22 cellular contexts compared by ENCODE assay signal in the genomic region with DNA sequence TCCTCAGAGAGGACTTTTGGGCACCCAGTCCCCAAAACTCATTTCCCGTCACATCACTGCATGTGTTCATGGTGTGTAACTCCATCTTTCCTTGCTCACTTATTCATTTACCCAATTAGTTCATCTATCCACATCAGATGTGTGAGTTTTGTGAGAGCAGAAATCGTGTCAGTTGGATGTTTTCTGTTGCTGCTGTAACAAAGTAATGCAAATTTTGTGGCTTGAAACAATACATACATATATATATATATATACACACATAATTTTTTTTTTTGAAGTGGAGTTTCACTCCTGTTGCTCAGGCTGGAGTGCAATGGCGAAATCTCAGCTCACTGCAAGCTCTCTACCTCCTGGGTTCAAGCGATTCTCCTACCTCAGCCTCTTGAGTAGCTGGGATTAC.
DNase-seq lines count a peak whose midpoint lies in the region; ATAC-seq, FAIRE-seq and TF ChIP-seq lines count a peak whose summit lies in the region.
"Had no signal": no experiment of that assay in that cellular context is flagged by ENCODE, and none has a peak within 500 bp of the region (broad histone marks: within the 10 kb centered on the region; RNA-seq: fewer than 3 reads in every experiment).

No MANE protein-coding gene starts in this region.

- H3K4me2 ChIP-seq in OCI-LY1 (ENCODE audit: low read length) (peak overlapping the region; percentile 51), H1 (ENCODE audit: insufficient read depth in 1 of 2, low read depth in 2 of 2, low read length in 2 of 2) (no peak overlapping the region)

- H3K79me1 ChIP-seq in H1 (ENCODE audit: low read depth, low read length) = no peaks in the 10 kb centered on the region

- H3K36me3 ChIP-seq in OCI-LY1 (ENCODE audit: insufficient read depth, low read length) (no peaks in the 10 kb centered on the region), H1 (ENCODE audit: control insufficient read depth in 2 of 4, insufficient read depth in 4 of 4, low read length in 3 of 4) (no peaks in the 10 kb centered on the region)
- H3K36me3 ChIP-seq: SJSA1 had no signal

- no peak for FAIRE-seq in H1 (lab: Jason Lieb, UNC)

- no peak for TF ChIP-seq CTCF in GM12865 (IDR thresholded peaks at IDR 0.05; ENCODE audit: insufficient read depth, low read depth, low read length, missing control alignments)
- no peak for TF ChIP-seq CTCF in OCI-LY1 (IDR thresholded peaks at IDR 0.05; ENCODE audit: low read length)
- no peak for TF ChIP-seq CTCF in H1 (IDR thresholded peaks at IDR 0.05; ENCODE audit: control extremely low read depth in 1 of 3, insufficient read depth in 1 of 3, low read depth in 1 of 3, low read length in 3 of 3)

- H3K27ac ChIP-seq in OCI-LY1 (ENCODE audit: low read depth, low read length, poor library complexity, severe bottlenecking) (peak overlapping the region; percentile 96), H1 (ENCODE audit: low read depth, low read length) (no peak overlapping the region), right cardiac atrium (ENCODE audit: low read length) (no peak overlapping the region)
- H3K27ac ChIP-seq: SJSA1 had no signal

- no peak overlapping the region for H3K23ac ChIP-seq in H1 (ENCODE audit: insufficient read length)

- H3F3A ChIP-seq in OCI-LY1 (ENCODE audit: insufficient read depth, low read length) = no peaks in the 10 kb centered on the region

- H4K91ac ChIP-seq in H1 (replicated peaks; ENCODE audit: insufficient read length, low read length) = peak overlapping the region; percentile 50

- DNase-seq in GM12865 (ENCODE audit: low read depth) = peak; percentile 61
- DNase-seq in H1 (ENCODE audit: low read depth in 1 of 2, low spot score in 2 of 2) = no peak
- no peak for DNase-seq in right cardiac atrium
- DNase-seq in HEK293T (ENCODE audit: extremely low spot score) = no peak
- DNase-seq: C1 segment of cervical spinal cord; CD4-positive, alpha-beta memory T cell; COR-L47; EL; GDM1; H7; NCI-H1048; NCI-H1417; NCI-H1694; NCI-H2029 treated with DMSO at 0.1 percent for 48 hours; NCI-H2227 treated with DMSO at 0.1 percent for 48 hours; Right ventricle myocardium superior; RPMI8226; T-cell had no signal

- H2AK5ac ChIP-seq in H1 (ENCODE audit: low read depth, low read length) = no peak overlapping the region

- no peak overlapping the region for H3K18ac ChIP-seq in H1 (ENCODE audit: extremely low read depth, low read length)

- no peak for TF ChIP-seq EP300 in H1 (IDR thresholded peaks at IDR 0.05; ENCODE audit: borderline replicate concordance in 1 of 2, low read depth in 2 of 2, low read length in 2 of 2)

- H2AFZ ChIP-seq in OCI-LY1 (ENCODE audit: low read length) = no peak overlapping the region
- H2AFZ ChIP-seq in H1 (ENCODE audit: low read length) = no peak overlapping the region

- H3K79me2 ChIP-seq in OCI-LY1 (ENCODE audit: insufficient read depth, low read length) (no peaks in the 10 kb centered on the region), H1 (ENCODE audit: control insufficient read depth in 1 of 2, insufficient read depth in 2 of 2, low read length in 2 of 2) (no peaks in the 10 kb centered on the region)

- intact Hi-C loops in right cardiac atrium (cut with DNase I) = no loop called here

- H2BK20ac ChIP-seq in H1 (ENCODE audit: low read length) = peak overlapping the region; percentile 72; the same call in 1 of the 2 replicates

- TF ChIP-seq POLR2A in H1 (IDR thresholded peaks at IDR 0.05; ENCODE audit: control extremely low read depth in 1 of 2, low read depth in 2 of 2, low read length in 2 of 2) = no peak

- TF ChIP-seq RAD21 in H1 (IDR thresholded peaks at IDR 0.05 in 1 of 2, conservative IDR thresholded peaks at IDR 0.05 in 1 of 2; ENCODE audit: low read depth in 2 of 2, low read length in 2 of 2) = no peak

- POLR2A ChIA-PET in H1 (lab: Charles Lee; ENCODE audit: partially characterized antibody) = interaction anchor here (0.6 kb wide), 1 partner anchor 10 kb away, joined by 5 read pairs; no protein-coding TSS in a partner anchor
- POLR2A ChIA-PET in HEK293T (lab: Yijun Ruan, JAX) = interaction anchor here (0.8 kb wide), 1 partner anchor 10 kb away, joined by 3 read pairs; no protein-coding TSS in a partner anchor

- H4K20me1 ChIP-seq in OCI-LY1 (ENCODE audit: insufficient read depth, low read length) = no peaks in the 10 kb centered on the region
- H4K20me1 ChIP-seq in H1 (replicated peaks in 1 of 2; ENCODE audit: control insufficient read depth in 1 of 2, insufficient read depth in 2 of 2, low read length in 2 of 2) = no peaks in the 10 kb centered on the region

- H3K9ac ChIP-seq in OCI-LY1 (ENCODE audit: low read length) (peak overlapping the region; percentile 60), H1 (replicated peaks in 1 of 4; ENCODE audit: extremely low read depth in 1 of 4, low read depth in 3 of 4, low read length in 3 of 4) (no peak overlapping the region; a peak in 1 of 7 replicates)

- ATAC-seq in GM18867 (IDR thresholded peaks at IDR 0.05; ENCODE audit: unreplicated experiment) (peak; percentile 58), right cardiac atrium (no peak), GM18498 (IDR thresholded peaks at IDR 0.05; ENCODE audit: unreplicated experiment) (no peak)
- ATAC-seq: T-cell had no signal

- no peak overlapping the region; the same call in 1 of the 2 replicates for H2BK15ac ChIP-seq in H1 (ENCODE audit: low read length)

- H3K4me3 ChIP-seq in GM12865 (ENCODE audit: low read depth, low read length) = no peak overlapping the region
- no peak overlapping the region for H3K4me3 ChIP-seq in OCI-LY1 (ENCODE audit: low read depth, low read length, poor library complexity, severe bottlenecking)
- H3K4me3 ChIP-seq in H1 (ENCODE audit: extremely low read depth in 1 of 4, insufficient read depth in 2 of 4, low read depth in 3 of 4, low read length in 4 of 4) = no peak overlapping the region
- H3K4me3 ChIP-seq in right cardiac atrium (ENCODE audit: low read length) = no peak overlapping the region
- H3K4me3 ChIP-seq: SJSA1 had no signal

- H2BK5ac ChIP-seq in H1 (ENCODE audit: low read depth, low read length) = peak overlapping the region; percentile 15; the same call in 1 of the 2 replicates

- no peak overlapping the region for H4K5ac ChIP-seq in H1 (ENCODE audit: insufficient read length, low read depth, low read length)

- H3K4me1 ChIP-seq in OCI-LY1 (ENCODE audit: insufficient read depth, low read length, severe bottlenecking) = peaks cover 59% of the 10 kb centered on the region
- peaks cover 0 to 2% (median under 1%) of the 10 kb centered on the region in 4 experiments; a peak in 3 of 7 replicates for H3K4me1 ChIP-seq in H1 (replicated peaks in 1 of 4; ENCODE audit: control insufficient read depth in 3 of 4, insufficient read depth in 4 of 4, low read length in 3 of 4)
- peaks cover 4% of the 10 kb centered on the region for H3K4me1 ChIP-seq in right cardiac atrium (ENCODE audit: control insufficient read depth, insufficient read depth, low read length)
- H3K4me1 ChIP-seq: SJSA1 had no signal

- CTCF ChIA-PET in H1 (lab: Charles Lee; ENCODE audit: partially characterized antibody) = interaction anchor here (0.6 to 0.9 kb wide), 2 partner anchors 14 to 157 kb away, joined by 3 to 6 read pairs; no protein-coding TSS in a partner anchor
- CTCF ChIA-PET in HEK293T (lab: Yijun Ruan, JAX) = interaction anchor here (0.6 kb wide), 1 partner anchor 29 kb away, joined by 3 read pairs; no protein-coding TSS in a partner anchor

- H3K9me3 ChIP-seq in OCI-LY1 (ENCODE audit: low read length) = no peaks in the 10 kb centered on the region
- H3K9me3 ChIP-seq in H1 (ENCODE audit: insufficient read depth in 2 of 2, low read depth in 1 of 2, low read length in 1 of 2) = peaks cover 0 to 4% of the 10 kb centered on the region in 2 experiments; a peak in 1 of 4 replicates
- no peaks in the 10 kb centered on the region for H3K9me3 ChIP-seq in right cardiac atrium (ENCODE audit: control insufficient read depth, low read length)
- H3K9me3 ChIP-seq: SJSA1 had no signal

- peak overlapping the region; percentile 65; the same call in 1 of the 2 replicates for H2BK12ac ChIP-seq in H1 (ENCODE audit: low read depth, low read length)

- H3K27me3 ChIP-seq in OCI-LY1 (ENCODE audit: insufficient read depth, low read length) (no peaks in the 10 kb centered on the region), H1 (replicated peaks in 1 of 4; ENCODE audit: control insufficient read depth in 3 of 4, extremely low read depth in 1 of 4, insufficient read depth in 3 of 4, low read length in 3 of 4) (no peaks in the 10 kb centered on the region), right cardiac atrium (ENCODE audit: control insufficient read depth, insufficient read depth) (no peaks in the 10 kb centered on the region)
- H3K27me3 ChIP-seq: SJSA1 had no signal

- H2BK120ac ChIP-seq in H1 (replicated peaks; ENCODE audit: low read depth, low read length) = peak overlapping the region; percentile 55

- H3K4ac ChIP-seq in H1 (replicated peaks; ENCODE audit: insufficient read length, low read depth, low read length) = peak overlapping the region; percentile 49

- no peaks in the 10 kb centered on the region for H3K23me2 ChIP-seq in H1 (ENCODE audit: low read depth, low read length)

- no peaks in the 10 kb centered on the region for H3K9me2 ChIP-seq in OCI-LY1 (ENCODE audit: low read depth, low read length)

- WGBS in H1 (ENCODE audit: extremely low coverage in 1 of 2, insufficient coverage in 1 of 2, insufficient read length in 1 of 2, insufficient replicate concordance in 2 of 2, low coverage in 1 of 2, low lambda C conversion rate in 2 of 2, missing lambda C conversion rate in 1 of 2), 2 experiments = 89% methylated on average over 4 of the region's 4 CpGs; no CpG with 5 or more reads in 1 of the 2 experiments
- 91% methylated on average over 4 of the region's 4 CpGs for WGBS in right cardiac atrium

- no peak overlapping the region for H4K8ac ChIP-seq in H1 (ENCODE audit: extremely low read depth, insufficient read depth, low read length)

- H3K56ac ChIP-seq in H1 (replicated peaks; ENCODE audit: insufficient read length, low read depth, low read length) = no peak overlapping the region

- H3K14ac ChIP-seq in H1 (ENCODE audit: insufficient read length) = no peak overlapping the region

TF ChIP-seq in H1, 55 proteins besides CTCF, POLR2A, EP300 and RAD21 (continues in another document):
- TF ChIP-seq JUND (IDR thresholded peaks at IDR 0.05; ENCODE audit: low read length) (no peak), PHF8 (conservative IDR thresholded peaks at IDR 0.05; ENCODE audit: low read depth, low read length) (no peak)

TF ChIP-seq in HEK293T, 16 proteins besides CTCF, POLR2A, EP300 and RAD21 (continues in another document):
- TF ChIP-seq CTBP1 (IDR thresholded peaks at IDR 0.05; ENCODE audit: borderline replicate concordance) (no peak), HDGF (IDR thresholded peaks at IDR 0.05; ENCODE audit: borderline replicate concordance) (no peak), FOXA1 (IDR thresholded peaks at IDR 0.05) (no peak)
